ENCODE assay signal across 9 cellular contexts in the genomic region with DNA sequence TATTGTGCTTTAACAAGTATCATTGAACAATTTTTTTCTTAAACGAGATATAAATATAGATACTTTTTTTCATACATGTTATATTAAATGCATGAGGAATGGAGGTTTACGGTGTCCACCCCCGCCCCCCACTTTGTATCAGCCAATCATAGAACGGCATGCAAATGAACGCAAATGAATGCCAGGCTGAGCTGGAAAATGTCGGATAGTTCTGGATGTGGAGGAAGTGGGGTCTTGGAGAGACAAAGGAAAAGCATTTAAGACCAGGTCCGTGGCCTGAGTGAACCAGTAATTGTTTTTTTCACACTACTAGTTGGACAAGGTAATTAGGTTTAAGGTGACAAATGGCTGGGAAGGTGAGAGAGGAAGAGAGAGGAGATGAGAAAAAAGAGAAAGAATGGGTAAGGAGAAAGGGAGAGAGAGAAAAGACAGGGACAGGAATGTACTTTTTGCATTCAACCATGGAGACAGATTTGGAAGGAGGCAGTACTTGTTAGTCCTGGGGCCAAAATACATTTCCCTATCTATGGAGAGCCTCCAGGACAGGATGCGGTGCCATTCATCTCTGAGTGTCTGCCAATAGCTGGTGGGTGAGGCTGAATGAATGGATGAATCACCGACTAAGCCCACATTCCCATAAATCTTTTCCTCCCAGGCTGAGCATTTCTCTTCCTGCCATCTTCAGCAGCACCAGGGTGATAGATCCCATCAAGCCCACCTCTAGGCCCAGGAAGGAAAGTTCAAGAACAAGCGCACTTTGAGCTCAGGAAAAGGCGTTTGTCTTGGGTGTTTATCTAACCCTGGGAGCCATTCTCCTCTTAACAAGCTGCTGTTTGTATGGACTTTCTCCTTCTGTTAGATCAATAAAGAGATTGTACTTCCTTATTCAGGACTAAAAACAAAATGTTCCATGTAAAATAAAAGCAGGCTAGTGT. TPM values are rescaled to one million over a fixed set of nuclear protein-coding genes. Genes with fewer than 3 reads are reported as not detected.
DNase-seq lines count a peak whose midpoint lies in the region; ATAC-seq and TF ChIP-seq lines count a peak whose summit lies in the region.
"Had no signal": no experiment of that assay in that cellular context is flagged by ENCODE, and none has a peak within 500 bp of the region (broad histone marks: within the 10 kb centered on the region; RNA-seq: fewer than 3 reads in every experiment).

No MANE protein-coding gene starts in this region.

- POLR2A ChIA-PET in naive thymus-derived CD4-positive, alpha-beta T cell (lab: Charles Lee): interaction anchor here (0.6 kb wide), 1 partner anchor 405 kb away, joined by 3 read pairs; no protein-coding TSS in a partner anchor

- peaks cover 6 to 10% of the 10 kb centered on the region in 2 donors for H3K4me1 ChIP-seq in naive thymus-derived CD4-positive, alpha-beta T cell (ENCODE audit: control insufficient read depth in 2 of 2, insufficient read depth in 2 of 2, low read length in 2 of 2)
- peaks cover 7 to 9% of the 10 kb centered on the region in 2 donors for H3K4me1 ChIP-seq in gastrocnemius medialis
- peaks cover 22% of the 10 kb centered on the region for H3K4me1 ChIP-seq in vagina

- no peak overlapping the region for H3K4me3 ChIP-seq in naive thymus-derived CD4-positive, alpha-beta T cell (ENCODE audit: low read length)
- no peak overlapping the region for H3K4me3 ChIP-seq in gastrocnemius medialis
- H3K4me3 ChIP-seq in vagina: no peak overlapping the region

- ATAC-seq in naive thymus-derived CD4-positive, alpha-beta T cell: no peak
- ATAC-seq in gastrocnemius medialis (no peak), GM18870 (IDR thresholded peaks at IDR 0.05; ENCODE audit: unreplicated experiment) (no peak)

- peak overlapping the region in 7 of 9 donors; percentile 94 to 99 (median 97) for H3K27ac Mint-ChIP-seq in naive thymus-derived CD4-positive, alpha-beta T cell

- CTCF ChIA-PET in naive thymus-derived CD4-positive, alpha-beta T cell (lab: Charles Lee): interaction anchor here (0.6 to 1.1 kb wide), 3 partner anchors 14 to 1774 kb away, joined by 3 to 4 read pairs (median 3); no protein-coding TSS in a partner anchor

- H3K27me3 Mint-ChIP-seq in naive thymus-derived CD4-positive, alpha-beta T cell: peaks cover 5 to 14% (median 9%) of the 10 kb centered on the region in 5 donors

- peaks cover 10 to 41% (median 35%) of the 10 kb centered on the region in 7 donors for H3K4me1 Mint-ChIP-seq in naive thymus-derived CD4-positive, alpha-beta T cell

- no peaks in the 10 kb centered on the region for H3K9me3 ChIP-seq in naive thymus-derived CD4-positive, alpha-beta T cell (ENCODE audit: control insufficient read depth in 2 of 3, low read length in 3 of 3)
- H3K9me3 ChIP-seq in gastrocnemius medialis (no peaks in the 10 kb centered on the region), vagina (no peaks in the 10 kb centered on the region)

- peaks cover 0 to 3% (median 0%) of the 10 kb centered on the region in 3 experiments for H3K36me3 ChIP-seq in naive thymus-derived CD4-positive, alpha-beta T cell (ENCODE audit: control insufficient read depth in 2 of 3, insufficient read depth in 3 of 3, low read length in 3 of 3)
- H3K36me3 ChIP-seq in gastrocnemius medialis (no peaks in the 10 kb centered on the region), vagina (no peaks in the 10 kb centered on the region)

- intact Hi-C loops in naive thymus-derived CD4-positive, alpha-beta T cell (cut with micrococcal nuclease): loop anchor here (5.0 kb wide), 2 partner anchors 398 to 768 kb away; partner anchors contain the start of genes BRPF1 (in 1 of the 2) and THUMPD3 (in 1 of the 2)
- intact Hi-C loops in gastrocnemius medialis (cut with DNase I; ENCODE audit: low total_unique reads): loop anchor here (5.0 to 10.0 kb wide), 2 partner anchors 288 to 680 kb away; partner anchors contain the start of gene MTMR14
- intact Hi-C loops in vagina (cut with DNase I): no loop called here

- no peak for TF ChIP-seq CTCF in gastrocnemius medialis (IDR thresholded peaks at IDR 0.05 in 4 of 5, conservative IDR thresholded peaks at IDR 0.05 in 1 of 5)
- TF ChIP-seq CTCF in vagina (IDR thresholded peaks at IDR 0.05): no peak

- H3K9me3 Mint-ChIP-seq in naive thymus-derived CD4-positive, alpha-beta T cell: peaks cover 0 to 5% (median 0%) of the 10 kb centered on the region in 11 donors

- H3K36me3 Mint-ChIP-seq in naive thymus-derived CD4-positive, alpha-beta T cell: peaks cover 0 to 4% (median 0%) of the 10 kb centered on the region in 5 donors

- no peak overlapping the region for H3K27ac ChIP-seq in naive thymus-derived CD4-positive, alpha-beta T cell (ENCODE audit: low read depth, low read length)
- H3K27ac ChIP-seq in gastrocnemius medialis: no peak overlapping the region
- no peak overlapping the region for H3K27ac ChIP-seq in vagina

- DNase-seq in Daoy (ENCODE audit: low read depth): peak; percentile 88
- DNase-seq in NCI-H226: peak; percentile 96
- DNase-seq in dermis microvascular lymphatic vessel endothelial cell (ENCODE audit: low read depth in 2 of 2): peak; percentile 48 to 84
- no peak for DNase-seq in naive thymus-derived CD4-positive, alpha-beta T cell
- no peak for DNase-seq in stimulated activated naive CD4-positive, alpha-beta T cell treated with Interleukin-2 at 50 U/mL for 16 hours (lab: John Stamatoyannopoulos, UW)
- DNase-seq in gastrocnemius medialis: no peak
- DNase-seq in vagina (ENCODE audit: extremely low spot score in 2 of 2): no peak
- DNase-seq: NCI-H2081 had no signal

- H3K4me3 Mint-ChIP-seq in naive thymus-derived CD4-positive, alpha-beta T cell: peak overlapping the region in 9 of 10 donors; percentile 5 to 99 (median 95)

- no peaks in the 10 kb centered on the region for H3K27me3 ChIP-seq in naive thymus-derived CD4-positive, alpha-beta T cell (ENCODE audit: control insufficient read depth in 2 of 2, insufficient read depth in 2 of 2, low read length in 2 of 2)
- H3K27me3 ChIP-seq in gastrocnemius medialis (no peaks in the 10 kb centered on the region), vagina (peaks cover 4% of the 10 kb centered on the region)

- TF ChIP-seq POLR2A in gastrocnemius medialis (IDR thresholded peaks at IDR 0.05): no peak
- TF ChIP-seq POLR2A in vagina (IDR thresholded peaks at IDR 0.05): no peak

- in situ Hi-C loops in gastrocnemius medialis (cut with MboI; ENCODE audit: low sequenced_read_pairs in 4 of 4): no loop called here

RNA-seq across cellular contexts. Expression of gene RAD18, which starts 1.4 kb away (rescaled TPM):
- total RNA-seq in Daoy (2014; rRNA removed; shearing (Covaris generic)): 17.6 and 28.8 TPM in 2 replicates
- total RNA-seq in dermis microvascular lymphatic vessel endothelial cell: 4.4 and 7.6 TPM in 2 replicates
- 10 to 100 TPM in 4 of 5 experiments, 1 to 10 TPM in 1; 9.3 to 36.4 (median 18.2) TPM for total RNA-seq in naive thymus-derived CD4-positive, alpha-beta T cell
- polyA plus RNA-seq in naive thymus-derived CD4-positive, alpha-beta T cell: 10 to 100 TPM; 10.5 to 12.9 TPM
- 1 to 10 TPM; 1.8 to 5.8 (median 2.3) TPM for total RNA-seq in gastrocnemius medialis
- total RNA-seq in vagina: 35.4 TPM

Comparison
In these comparisons a context has a peak if more than half of its experiments do, and no peak if none do; other contexts are left out.
1. DNase-seq: peak in Daoy (single experiment), NCI-H226 (single experiment) and dermis microvascular lymphatic vessel endothelial cell (2 of 2); none in naive thymus-derived CD4-positive, alpha-beta T cell (0 of 9), stimulated activated naive CD4-positive, alpha-beta T cell treated with Interleukin-2 at 50 U/mL for 16 hours (single experiment), gastrocnemius medialis (0 of 2) and vagina (0 of 2).